Comparison of ENCODE assay signal across 25 cellular contexts in the genomic region with DNA sequence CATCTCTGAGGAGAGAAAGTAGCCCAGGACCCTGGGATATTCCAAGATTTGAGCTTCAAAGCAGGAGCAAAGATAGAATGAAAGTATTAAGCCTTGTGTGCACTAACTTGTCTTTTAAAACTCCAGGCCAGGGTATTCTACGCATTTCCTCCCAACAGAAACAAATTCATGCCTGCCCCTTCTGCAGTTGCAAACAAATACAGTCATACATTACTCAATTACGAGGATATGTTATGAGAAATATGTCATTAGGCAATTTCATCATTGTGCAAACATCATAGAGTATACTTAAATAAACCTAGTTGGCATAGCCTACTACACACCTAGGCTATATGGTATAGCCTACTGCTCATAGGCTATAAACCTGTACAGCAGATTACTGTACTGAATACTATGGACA.
DNase-seq lines count a peak whose midpoint lies in the region; ATAC-seq and TF ChIP-seq lines count a peak whose summit lies in the region.
"Had no signal": no experiment of that assay in that cellular context is flagged by ENCODE, and none has a peak within 500 bp of the region (broad histone marks: within the 10 kb centered on the region; RNA-seq: fewer than 3 reads in every experiment).

No MANE protein-coding gene starts in this region.

- TF ChIP-seq CTCF in MCF 10A (IDR thresholded peaks at IDR 0.05; ENCODE audit: unreplicated experiment) (no peak), breast epithelium (IDR thresholded peaks at IDR 0.05) (no peak), epithelial cell of esophagus (IDR thresholded peaks at IDR 0.05; ENCODE audit: insufficient read depth, low read depth, low read length, missing control alignments) (no peak), nephron (IDR thresholded peaks at IDR 0.05; ENCODE audit: unreplicated experiment in 3 of 3) (no peak), mesothelial cell of epicardium (IDR thresholded peaks at IDR 0.05; ENCODE audit: unreplicated experiment) (no peak)

- H3K9me3 ChIP-seq in breast epithelium, result peaks cover 0 to 17% of the 10 kb centered on the region in 2 donors
- H3K9me3 ChIP-seq in CD8-positive, alpha-beta memory T cell (ENCODE audit: low read length), result no peaks in the 10 kb centered on the region
- H3K9me3 ChIP-seq: A549, BE2C had no signal

- H3K4me1 Mint-ChIP-seq in MCF 10A (ENCODE audit: insufficient read depth, unreplicated experiment) (no peaks in the 10 kb centered on the region), nephron (no peaks in the 10 kb centered on the region), mesothelial cell of epicardium (no peaks in the 10 kb centered on the region)
- no peaks in the 10 kb centered on the region for H3K4me1 Mint-ChIP-seq in CD8-positive, alpha-beta memory T cell
- H3K4me1 Mint-ChIP-seq: CD14-positive monocyte had no signal

- peak; percentile 10 for DNase-seq in MCF 10A (ENCODE audit: unreplicated experiment)
- no peak for DNase-seq in breast epithelium (ENCODE audit: low spot score in 2 of 2)
- peak; percentile 1 for DNase-seq in amniotic epithelial cell (ENCODE audit: low read depth)
- DNase-seq in epithelial cell of esophagus (ENCODE audit: low read depth), result peak; percentile 62
- no peak for DNase-seq in mesothelial cell of epicardium (ENCODE audit: low spot score in 2 of 2, unreplicated experiment in 2 of 2)
- DNase-seq in CD8-positive, alpha-beta memory T cell, result no peak
- DNase-seq: 8988T; ACHN; AML-193; BE2C; Calu3; CD4-positive, alpha-beta T cell; COR-L47; DMS79; EL; GDM1; GM23248; H9 had no signal

- no peak overlapping the region for H3K27ac ChIP-seq in breast epithelium
- no peak overlapping the region for H3K27ac ChIP-seq in CD8-positive, alpha-beta memory T cell (ENCODE audit: low read depth, low read length)
- H3K27ac ChIP-seq: A549; BLaER1 treated with 17β-estradiol and CSF1 and Interleukin-3, amounts not matched to agents 10 nM and 100 nM; GM23248 had no signal

- intact Hi-C loops in MCF 10A (cut with micrococcal nuclease) (no loop called here), breast epithelium (cut with DNase I; ENCODE audit: low total_unique reads) (no loop called here)

- no peak overlapping the region for H3K27ac Mint-ChIP-seq in MCF 10A (ENCODE audit: low read depth, unreplicated experiment)
- peak overlapping the region in 2 of 3 experiments; percentile 1 to 89 for H3K27ac Mint-ChIP-seq in nephron
- no peak overlapping the region for H3K27ac Mint-ChIP-seq in mesothelial cell of epicardium
- H3K27ac Mint-ChIP-seq in CD8-positive, alpha-beta memory T cell, result no peak overlapping the region
- H3K27ac Mint-ChIP-seq: CD14-positive monocyte; CD4-positive, alpha-beta T cell; H9 had no signal

- no peaks in the 10 kb centered on the region for H3K36me3 ChIP-seq in breast epithelium
- H3K36me3 ChIP-seq in CD8-positive, alpha-beta memory T cell (ENCODE audit: insufficient read depth, low read length), result no peaks in the 10 kb centered on the region
- H3K36me3 ChIP-seq: BE2C; BLaER1 treated with 17β-estradiol and CSF1 and Interleukin-3, amounts not matched to agents 10 nM and 100 nM had no signal

- H3K4me3 ChIP-seq in breast epithelium (no peak overlapping the region), epithelial cell of esophagus (ENCODE audit: low read length) (no peak overlapping the region)
- H3K4me3 ChIP-seq in CD8-positive, alpha-beta memory T cell (ENCODE audit: low read length), result no peak overlapping the region
- H3K4me3 ChIP-seq: A549; BLaER1 treated with 17β-estradiol and CSF1 and Interleukin-3, amounts not matched to agents 10 nM and 100 nM; GM12878; GM23248 had no signal

- TF ChIP-seq POLR2A in breast epithelium (IDR thresholded peaks at IDR 0.05), result no peak

- no peaks in the 10 kb centered on the region for H3K9me3 Mint-ChIP-seq in MCF 10A (ENCODE audit: unreplicated experiment)
- peaks cover 18% of the 10 kb centered on the region for H3K9me3 Mint-ChIP-seq in nephron
- H3K9me3 Mint-ChIP-seq in mesothelial cell of epicardium, result peaks cover 13% of the 10 kb centered on the region
- peaks cover 0 to 12% (median 0%) of the 10 kb centered on the region in 5 donors for H3K9me3 Mint-ChIP-seq in CD8-positive, alpha-beta memory T cell
- H3K9me3 Mint-ChIP-seq: CD4-positive, alpha-beta T cell had no signal

- H3K27me3 Mint-ChIP-seq in MCF 10A (ENCODE audit: insufficient read depth, unreplicated experiment), result peaks cover 64% of the 10 kb centered on the region
- H3K27me3 Mint-ChIP-seq in nephron (ENCODE audit: low read depth), result no peaks in the 10 kb centered on the region
- no peaks in the 10 kb centered on the region for H3K27me3 Mint-ChIP-seq in mesothelial cell of epicardium (ENCODE audit: low read depth)
- H3K27me3 Mint-ChIP-seq in CD8-positive, alpha-beta memory T cell, result no peaks in the 10 kb centered on the region
- H3K27me3 Mint-ChIP-seq: CD4-positive, alpha-beta T cell had no signal

- H3K4me3 Mint-ChIP-seq in MCF 10A (ENCODE audit: unreplicated experiment), result no peak overlapping the region
- H3K4me3 Mint-ChIP-seq in nephron, result no peak overlapping the region
- H3K4me3 Mint-ChIP-seq in mesothelial cell of epicardium, result no peak overlapping the region
- no peak overlapping the region for H3K4me3 Mint-ChIP-seq in CD8-positive, alpha-beta memory T cell
- H3K4me3 Mint-ChIP-seq: CD14-positive monocyte; CD4-positive, alpha-beta T cell; H9 had no signal

- CTCF ChIA-PET in MCF 10A (lab: Yijun Ruan, JAX), result interaction anchor here (0.7 kb wide), 2 partner anchors 32 to 60 kb away, joined by 3 read pairs; no protein-coding TSS in a partner anchor
- CTCF ChIA-PET in CD8-positive, alpha-beta memory T cell (lab: Charles Lee), result no interaction called here

- peaks cover 5% of the 10 kb centered on the region for H3K36me3 Mint-ChIP-seq in MCF 10A (ENCODE audit: insufficient read depth, unreplicated experiment)
- peaks cover 28% of the 10 kb centered on the region for H3K36me3 Mint-ChIP-seq in nephron (ENCODE audit: low read depth)
- no peaks in the 10 kb centered on the region for H3K36me3 Mint-ChIP-seq in mesothelial cell of epicardium
- no peaks in the 10 kb centered on the region for H3K36me3 Mint-ChIP-seq in CD8-positive, alpha-beta memory T cell
- H3K36me3 Mint-ChIP-seq: CD14-positive monocyte had no signal

- H3K27me3 ChIP-seq in breast epithelium, result no peaks in the 10 kb centered on the region
- no peaks in the 10 kb centered on the region for H3K27me3 ChIP-seq in CD8-positive, alpha-beta memory T cell (ENCODE audit: insufficient read depth, low read length, poor library complexity, severe bottlenecking)
- H3K27me3 ChIP-seq: BE2C had no signal

- BruUV-seq in MCF 10A (replicated peaks; lab: Mats Ljungman, UMichigan), result no TSS peak

- H3K4me1 ChIP-seq in breast epithelium, result no peaks in the 10 kb centered on the region
- H3K4me1 ChIP-seq in CD8-positive, alpha-beta memory T cell (ENCODE audit: insufficient read depth, low read length), result no peaks in the 10 kb centered on the region
- H3K4me1 ChIP-seq: A549; BE2C; BLaER1 treated with 17β-estradiol and CSF1 and Interleukin-3, amounts not matched to agents 10 nM and 100 nM had no signal

- ATAC-seq in HG02981 (IDR thresholded peaks at IDR 0.05; ENCODE audit: unreplicated experiment), result no peak
- ATAC-seq: A549, GM12878, HCT116 had no signal

- POLR2A ChIA-PET in MCF 10A (lab: Yijun Ruan, JAX), result no interaction called here
- POLR2A ChIA-PET in CD8-positive, alpha-beta memory T cell (lab: Charles Lee), result no interaction called here

Comparison
In these comparisons a context has a peak if more than half of its experiments do, and no peak if none do; other contexts are left out.
1. DNase-seq: peak in MCF 10A (single experiment), amniotic epithelial cell (single experiment) and epithelial cell of esophagus (single experiment); none in breast epithelium (0 of 2), mesothelial cell of epicardium (0 of 2) and CD8-positive, alpha-beta memory T cell (0 of 5).
2. H3K27ac Mint-ChIP-seq: peak in nephron (2 of 3); none in MCF 10A (single experiment), mesothelial cell of epicardium (single experiment) and CD8-positive, alpha-beta memory T cell (0 of 8).